8 cellular contexts compared by ENCODE assay signal in genomic region chr12:57216014-57216891, GRCh38. TPM values are rescaled to one million over a fixed set of nuclear protein-coding genes. Genes with fewer than 3 reads are reported as not detected.
DNase-seq lines count a peak whose midpoint lies in the region; ATAC-seq and TF ChIP-seq lines count a peak whose summit lies in the region.

Gene NXPH4 (plus strand): TSS chr12:57216794. CDS start chr12:57216970, 176 bp downstream.

- H3K4me1 ChIP-seq in aorta (ENCODE audit: control insufficient read depth in 1 of 2, insufficient read depth in 2 of 2, low read length in 2 of 2), result no peaks in the 10 kb centered on the region

- H3K4me3 Mint-ChIP-seq in dendritic cell treated with granulocyte-macrophage colony-stimulating factor and Interleukin-4, amounts not matched to agents 40 ng/mL and 50 ng/mL, for 4 days, result peak within 1 kb of the TSS; percentile 66
- H3K4me3 Mint-ChIP-seq in naive B cell, result peak within 1 kb of the TSS; percentile 70 to 94 (median 85)

- no peaks in the 10 kb centered on the region for H3K36me3 ChIP-seq in aorta (ENCODE audit: control insufficient read depth in 1 of 2, insufficient read depth in 2 of 2, low read length in 1 of 2)

- no peaks in the 10 kb centered on the region for H3K9me3 Mint-ChIP-seq in dendritic cell treated with granulocyte-macrophage colony-stimulating factor and Interleukin-4, amounts not matched to agents 40 ng/mL and 50 ng/mL, for 4 days
- no peaks in the 10 kb centered on the region for H3K9me3 Mint-ChIP-seq in naive B cell

- DNase-seq in D341Med (ENCODE audit: low spot score) (peak; percentile 82), naive B cell (peak; percentile 71), aorta (peak; percentile 66 to 88), SK-N-DZ (ENCODE audit: low spot score) (no peak), CD1c-positive myeloid dendritic cell (ENCODE audit: extremely low spot score) (no peak)

- no peak for TF ChIP-seq CTCF in VCaP (conservative IDR thresholded peaks at IDR 0.05)

- peaks cover 71% of the 10 kb centered on the region for H3K27me3 Mint-ChIP-seq in dendritic cell treated with granulocyte-macrophage colony-stimulating factor and Interleukin-4, amounts not matched to agents 40 ng/mL and 50 ng/mL, for 4 days
- H3K27me3 Mint-ChIP-seq in naive B cell, result peaks cover 38 to 70% (median 66%) of the 10 kb centered on the region in 3 donors

- peaks cover 53% of the 10 kb centered on the region for H3K4me1 Mint-ChIP-seq in dendritic cell treated with granulocyte-macrophage colony-stimulating factor and Interleukin-4, amounts not matched to agents 40 ng/mL and 50 ng/mL, for 4 days (ENCODE audit: low read depth)
- H3K4me1 Mint-ChIP-seq in naive B cell, result peaks cover 63 to 74% (median 68%) of the 10 kb centered on the region in 3 donors

- H3K36me3 Mint-ChIP-seq in dendritic cell treated with granulocyte-macrophage colony-stimulating factor and Interleukin-4, amounts not matched to agents 40 ng/mL and 50 ng/mL, for 4 days (ENCODE audit: low read depth), result peaks cover 18% of the 10 kb centered on the region
- peaks cover 0 to 8% of the 10 kb centered on the region in 2 donors for H3K36me3 Mint-ChIP-seq in naive B cell

- H3K27ac Mint-ChIP-seq in dendritic cell treated with granulocyte-macrophage colony-stimulating factor and Interleukin-4, amounts not matched to agents 40 ng/mL and 50 ng/mL, for 4 days, result peak within 1 kb of the TSS; percentile 12
- H3K27ac Mint-ChIP-seq in naive B cell, result peak within 1 kb of the TSS; percentile 84 to 97 (median 94)

- ATAC-seq in HG03095 (IDR thresholded peaks at IDR 0.05; ENCODE audit: unreplicated experiment) (peak; percentile 15), naive B cell (ENCODE audit: low read depth in 2 of 2) (peak; percentile 55 to 61), aorta (ENCODE audit: low FRiP score) (no peak)

- WGBS in aorta, 2 donors, result 0 to 1% methylated on average over 64 to 99 of the region's 99 CpGs

- H3K27ac ChIP-seq in VCaP, result peak within 1 kb of the TSS; percentile 63
- no peak within 1 kb of the TSS for H3K27ac ChIP-seq in aorta (ENCODE audit: low read depth in 1 of 2, low read length in 2 of 2)

- no peaks in the 10 kb centered on the region for H3K27me3 ChIP-seq in aorta (ENCODE audit: control insufficient read depth in 1 of 2, insufficient read depth in 2 of 2, low read length in 1 of 2)

- intact Hi-C loops in dendritic cell treated with granulocyte-macrophage colony-stimulating factor and Interleukin-4, amounts not matched to agents 40 ng/mL and 50 ng/mL, for 4 days (cut with micrococcal nuclease), result no loop called here
- intact Hi-C loops in aorta (cut with DNase I), result no loop called here

- no peaks in the 10 kb centered on the region for H3K9me3 ChIP-seq in aorta (ENCODE audit: control insufficient read depth, low read length)

- H3K4me3 ChIP-seq in aorta (ENCODE audit: low read length in 2 of 2), result peak within 1 kb of the TSS; percentile 14 to 33

RNA-seq across cellular contexts. Expression of gene NXPH4, which starts in this region (rescaled TPM):
- 1 to 10 TPM; 1.2 to 4.9 (median 2.8) TPM for polyA plus RNA-seq in naive B cell (ENCODE audit: low read depth in 6 of 6)
- 1 to 10 TPM in 1 of 2 donors, under 1 TPM in 1; 0.55 to 1.2 TPM for total RNA-seq in aorta
- under 1 TPM; 0.31 to 0.38 TPM for polyA plus RNA-seq in aorta
- polyA plus RNA-seq in SK-N-DZ (2014; cell fraction: cytosol; rRNA removed), result 2.2 and 2.4 TPM in 2 replicates
- 0.12 and 2.3 TPM in 2 replicates for polyA plus RNA-seq in SK-N-DZ (2014; cell fraction: nucleus; rRNA removed)

Comparison
In these comparisons a context has a peak if more than half of its experiments do, and no peak if none do; other contexts are left out.
1. DNase-seq: peak in D341Med (single experiment), naive B cell (single experiment) and aorta (2 of 2); none in SK-N-DZ (single experiment) and CD1c-positive myeloid dendritic cell (single experiment).